In genomic region chr10:90642650-90643049, GRCh38 we compare ENCODE assay signal across 22 cellular contexts.
"Had no signal": no experiment of that assay in that cellular context is flagged by ENCODE, and none has a peak within 500 bp of the region (broad histone marks: within the 10 kb centered on the region; RNA-seq: fewer than 3 reads in every experiment).

No MANE protein-coding gene starts in this region.

- H3K9me3 ChIP-seq: gastrocnemius medialis, heart left ventricle, pancreas, transverse colon had no signal

- DNase-seq: activated B cell treated with CpG ODN at 0.5 μM for 24 hours; activated CD4-positive, alpha-beta memory T cell treated with anti-CD3 and anti-CD28 coated beads, Interleukin-2, amount 10 ng/mL, durations not matched to agents 7 days and 5 days; activated CD4-positive, alpha-beta T cell treated with anti-CD3 and anti-CD28 coated beads for 48 hours; activated naive CD4-positive, alpha-beta T cell treated with anti-CD3 and anti-CD28 coated beads for 36 hours; activated naive CD8-positive, alpha-beta T cell treated with anti-CD3 and anti-CD28 coated beads, Interleukin-2, amount 50 U/mL, for 24 hours; activated T-cell treated with anti-CD3 and anti-CD28 coated beads, Interleukin-2, amount 50 U/mL, for 1 hour; gastrocnemius medialis; heart left ventricle; kidney glomerular epithelial cell; mesendoderm; natural killer cell; pancreas; stimulated activated CD4-positive, alpha-beta T cell treated with anti-CD3 and anti-CD28 coated beads, Interleukin-12 subunit alpha, Interleukin-12 subunit beta, amount 100 ng/mL, for 4 hours; stimulated activated CD4-positive, alpha-beta T cell treated with anti-CD3 and anti-CD28 coated beads, Interleukin-1b, Interleukin-23, amount 100 ng/mL, for 48 hours; stimulated activated CD8-positive, alpha-beta memory T cell treated with anti-CD3 and anti-CD28 coated beads, Interleukin-4, amount 100 ng/mL, for 48 hours; stimulated activated naive CD4-positive, alpha-beta T cell treated with Interleukin-2 at 50 U/mL for 16 hours; substantia nigra; T-cell; transverse colon had no signal

- H3K4me1 ChIP-seq: pancreas had no signal

- H3K27ac ChIP-seq: epithelial cell of prostate had no signal

- H3K36me3 ChIP-seq: gastrocnemius medialis, heart left ventricle, pancreas, transverse colon had no signal

- H3K4me3 ChIP-seq: heart left ventricle, pancreas, transverse colon had no signal

- ATAC-seq: activated naive CD8-positive, alpha-beta T cell treated with anti-CD3 and anti-CD28 coated beads, Interleukin-2, amount 50 U/mL, for 24 hours; activated T-helper 17 cell treated with anti-CD3 and anti-CD28 coated beads, Interleukin-2, amount 50 U/mL, for 72 hours; natural killer cell; SK-N-SH treated with all-trans-retinoic acid at 6 μM for 48 hours; T-cell had no signal

- H3K27me3 ChIP-seq: gastrocnemius medialis, heart left ventricle, pancreas, transverse colon had no signal
